17 cellular contexts compared by ENCODE assay signal in the genomic region with DNA sequence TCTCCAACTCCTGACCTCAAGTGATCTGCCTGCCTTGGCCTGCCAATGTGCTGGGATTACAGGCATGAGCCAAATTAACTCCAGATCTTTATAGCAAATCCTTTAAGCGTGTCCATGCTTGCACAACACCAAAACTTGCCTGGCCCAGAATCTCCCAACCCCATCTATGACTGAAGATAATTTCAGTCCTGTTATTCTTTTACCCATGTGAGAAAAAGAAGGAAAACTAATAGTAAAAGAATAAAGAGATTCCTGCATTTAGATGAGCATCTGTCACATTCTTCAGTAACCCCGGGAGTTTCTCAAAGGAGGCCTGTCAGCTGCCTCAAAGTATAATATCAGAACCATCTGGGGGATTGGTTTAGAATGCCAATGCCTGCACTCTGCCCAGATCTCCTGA.
"Had no signal": no experiment of that assay in that cellular context is flagged by ENCODE, and none has a peak within 500 bp of the region (broad histone marks: within the 10 kb centered on the region; RNA-seq: fewer than 3 reads in every experiment).

No MANE protein-coding gene starts in this region.

- DNase-seq: activated CD4-positive, alpha-beta T cell treated with anti-CD3 and anti-CD28 coated beads for 36 hours; activated CD4-positive, alpha-beta T cell treated with anti-CD3 and anti-CD28 coated beads, Interleukin-2, amount 50 U/mL, for 48 hours; activated gamma-delta T cell treated with Interleukin-2 at 50 U/mL for 16 hours; activated T-cell treated with anti-CD3 and anti-CD28 coated beads for 4 hours; dermis blood vessel endothelial cell; effector memory CD8-positive, alpha-beta T cell; erythroblast; right cardiac atrium; stimulated activated naive CD8-positive, alpha-beta T cell treated with anti-CD3 and anti-CD28 coated beads, Interleukin-15, Interleukin-2, amounts not matched to agents 100 U/mL and 50 U/mL, for 24 hours; substantia nigra; T-helper 17 cell; trophoblast cell had no signal

- H3K4me3 ChIP-seq: hepatocyte had no signal

- FAIRE-seq: islet of Langerhans had no signal

- ATAC-seq: activated CD4-positive, alpha-beta T cell treated with anti-CD3 and anti-CD28 coated beads for 36 hours; activated naive CD4-positive, alpha-beta T cell treated with anti-CD3 and anti-CD28 coated beads, Interleukin-2, amount 50 U/mL, for 72 hours; effector memory CD8-positive, alpha-beta T cell; left lobe of liver; right cardiac atrium; stimulated activated naive CD8-positive, alpha-beta T cell treated with anti-CD3 and anti-CD28 coated beads, Interleukin-15, Interleukin-2, amounts not matched to agents 100 U/mL and 50 U/mL, for 24 hours; T-helper 17 cell; WTC11 had no signal

- H3K27ac ChIP-seq: hepatocyte had no signal
